Comparison of ENCODE assay signal across 2 cellular contexts in genomic region chr15:27804569-27805260, GRCh38.
TF ChIP-seq lines count a peak whose summit lies in the region.

No MANE protein-coding gene starts in this region.

TF ChIP-seq in GM23338, 12 proteins besides CTCF, POLR2A, EP300 and RAD21:
- TF ChIP-seq ZNF462 (CRISPR knock-in tag; IDR thresholded peaks at IDR 0.05) = no peak
- TF ChIP-seq CREB1 (CRISPR knock-in tag; IDR thresholded peaks at IDR 0.05; ENCODE audit: low read depth) = no peak
- no peak for TF ChIP-seq ZNF331 (CRISPR knock-in tag; IDR thresholded peaks at IDR 0.05; ENCODE audit: low read depth)
- TF ChIP-seq STAT1 (IDR thresholded peaks at IDR 0.05; ENCODE audit: unreplicated experiment) = no peak
- no peak for TF ChIP-seq JUNB (IDR thresholded peaks at IDR 0.05; ENCODE audit: unreplicated experiment)
- TF ChIP-seq ZNF114 (CRISPR knock-in tag; IDR thresholded peaks at IDR 0.05) = no peak
- TF ChIP-seq, protein P1, sequence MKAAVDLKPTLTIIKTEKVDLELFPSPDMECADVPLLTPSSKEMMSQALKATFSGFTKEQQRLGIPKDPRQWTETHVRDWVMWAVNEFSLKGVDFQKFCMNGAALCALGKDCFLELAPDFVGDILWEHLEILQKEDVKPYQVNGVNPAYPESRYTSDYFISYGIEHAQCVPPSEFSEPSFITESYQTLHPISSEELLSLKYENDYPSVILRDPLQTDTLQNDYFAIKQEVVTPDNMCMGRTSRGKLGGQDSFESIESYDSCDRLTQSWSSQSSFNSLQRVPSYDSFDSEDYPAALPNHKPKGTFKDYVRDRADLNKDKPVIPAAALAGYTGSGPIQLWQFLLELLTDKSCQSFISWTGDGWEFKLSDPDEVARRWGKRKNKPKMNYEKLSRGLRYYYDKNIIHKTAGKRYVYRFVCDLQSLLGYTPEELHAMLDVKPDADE (IDR thresholded peaks at IDR 0.05) = no peak
- TF ChIP-seq NANOG (IDR thresholded peaks at IDR 0.05; ENCODE audit: borderline replicate concordance) = no peak
- TF ChIP-seq POLR2AphosphoS5 (IDR thresholded peaks at IDR 0.05; ENCODE audit: low read depth) = no peak
- no peak for TF ChIP-seq EZH2 (IDR thresholded peaks at IDR 0.05; ENCODE audit: low read depth, unreplicated experiment)
- TF ChIP-seq REST (IDR thresholded peaks at IDR 0.05; ENCODE audit: unreplicated experiment) = no peak
- TF ChIP-seq EZH2phosphoT487 (IDR thresholded peaks at IDR 0.05; ENCODE audit: unreplicated experiment) = no peak

TF ChIP-seq in WTC11, 78 proteins besides CTCF, POLR2A, EP300 and RAD21:
- TF ChIP-seq, protein P2, sequence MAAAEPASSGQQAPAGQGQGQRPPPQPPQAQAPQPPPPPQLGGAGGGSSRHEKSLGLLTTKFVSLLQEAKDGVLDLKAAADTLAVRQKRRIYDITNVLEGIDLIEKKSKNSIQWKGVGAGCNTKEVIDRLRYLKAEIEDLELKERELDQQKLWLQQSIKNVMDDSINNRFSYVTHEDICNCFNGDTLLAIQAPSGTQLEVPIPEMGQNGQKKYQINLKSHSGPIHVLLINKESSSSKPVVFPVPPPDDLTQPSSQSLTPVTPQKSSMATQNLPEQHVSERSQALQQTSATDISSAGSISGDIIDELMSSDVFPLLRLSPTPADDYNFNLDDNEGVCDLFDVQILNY (CRISPR knock-in tag; IDR thresholded peaks at IDR 0.05) = no peak
- TF ChIP-seq ELF4 (CRISPR knock-in tag; IDR thresholded peaks at IDR 0.05; ENCODE audit: low read depth) (no peak), CREB1 (CRISPR knock-in tag; IDR thresholded peaks at IDR 0.05) (no peak), GABPB1 (CRISPR knock-in tag; IDR thresholded peaks at IDR 0.05) (no peak)
